Comparison of ENCODE assay signal across 10 cellular contexts in genomic region chr4:185965456-185966384, GRCh38.
DNase-seq lines count a peak whose midpoint lies in the region; ATAC-seq, FAIRE-seq and TF ChIP-seq lines count a peak whose summit lies in the region.
"Had no signal": no experiment of that assay in that cellular context is flagged by ENCODE, and none has a peak within 500 bp of the region (broad histone marks: within the 10 kb centered on the region; RNA-seq: fewer than 3 reads in every experiment).

No MANE protein-coding gene starts in this region.

- no peaks in the 10 kb centered on the region; a peak in 1 of 8 replicates for H3K36me3 ChIP-seq in H1 (ENCODE audit: control insufficient read depth in 2 of 4, insufficient read depth in 4 of 4, low read length in 3 of 4)

- no peaks in the 10 kb centered on the region for H3K23me2 ChIP-seq in H1 (ENCODE audit: low read depth, low read length)

- H3K9me3 Mint-ChIP-seq in stimulated activated memory B cell treated with anti-CD40 and anti-IgM and Interleukin-4, amounts not matched to agents 10 μg/mL and 1 μg/mL and 100 μg/mL, for 72 hours = peaks cover 3% of the 10 kb centered on the region
- peaks cover 12% of the 10 kb centered on the region for H3K9me3 Mint-ChIP-seq in mesothelial cell of epicardium
- H3K9me3 Mint-ChIP-seq: activated naive CD8-positive, alpha-beta T cell treated with anti-CD3 and anti-CD28 coated beads, Interleukin-2, amount 50 U/mL, for 24 hours had no signal

- no peak overlapping the region for H4K91ac ChIP-seq in H1 (replicated peaks; ENCODE audit: insufficient read length, low read length)

- DNase-seq in H1 (ENCODE audit: low read depth in 1 of 2, low spot score in 2 of 2) (no peak), mesothelial cell of epicardium (ENCODE audit: low spot score in 2 of 2, unreplicated experiment in 2 of 2) (no peak), D341Med (ENCODE audit: low spot score) (no peak), HTR-8/SVneo (ENCODE audit: insufficient read length, low spot score) (no peak)
- DNase-seq: activated naive CD8-positive, alpha-beta T cell treated with anti-CD3 and anti-CD28 coated beads, Interleukin-2, amount 50 U/mL, for 24 hours had no signal

- H2AK5ac ChIP-seq in H1 (ENCODE audit: low read depth, low read length) = no peak overlapping the region

- H3K4me3 ChIP-seq in H1 (ENCODE audit: extremely low read depth in 1 of 4, insufficient read depth in 2 of 4, low read depth in 3 of 4, low read length in 4 of 4) = no peak overlapping the region
- H3K4me3 ChIP-seq: SK-N-MC had no signal

- FAIRE-seq in H1 (lab: Jason Lieb, UNC) = no peak
- no peak for FAIRE-seq in HTR-8/SVneo (lab: Jason Lieb, UNC)

- no peak overlapping the region for H3K4me2 ChIP-seq in H1 (ENCODE audit: insufficient read depth in 1 of 2, low read depth in 2 of 2, low read length in 2 of 2)

- no peaks in the 10 kb centered on the region for H3K36me3 Mint-ChIP-seq in stimulated activated memory B cell treated with anti-CD40 and anti-IgM and Interleukin-4, amounts not matched to agents 10 μg/mL and 1 μg/mL and 100 μg/mL, for 72 hours
- no peaks in the 10 kb centered on the region for H3K36me3 Mint-ChIP-seq in mesothelial cell of epicardium

- TF ChIP-seq RAD21 in H1 (IDR thresholded peaks at IDR 0.05 in 1 of 2, conservative IDR thresholded peaks at IDR 0.05 in 1 of 2; ENCODE audit: low read depth in 2 of 2, low read length in 2 of 2) = no peak

- no peak overlapping the region for H4K8ac ChIP-seq in H1 (ENCODE audit: extremely low read depth, insufficient read depth, low read length)

- TF ChIP-seq EP300 in H1 (IDR thresholded peaks at IDR 0.05; ENCODE audit: borderline replicate concordance in 1 of 2, low read depth in 2 of 2, low read length in 2 of 2) = no peak

- H2BK12ac ChIP-seq in H1 (ENCODE audit: low read depth, low read length) = no peak overlapping the region; the same call in 1 of the 2 replicates

- H3K27ac ChIP-seq in H1 (ENCODE audit: low read depth, low read length) = no peak overlapping the region
- H3K27ac ChIP-seq: SK-N-MC had no signal

- no peak overlapping the region for H2BK120ac ChIP-seq in H1 (replicated peaks; ENCODE audit: low read depth, low read length)

- H2AFZ ChIP-seq in H1 (ENCODE audit: low read length) = peak overlapping the region; percentile 77

- H3K4me1 ChIP-seq in H1 (replicated peaks in 1 of 4; ENCODE audit: control insufficient read depth in 3 of 4, insufficient read depth in 4 of 4, low read length in 3 of 4) = no peaks in the 10 kb centered on the region

- TF ChIP-seq CTCF in H1 (IDR thresholded peaks at IDR 0.05; ENCODE audit: control extremely low read depth in 1 of 3, insufficient read depth in 1 of 3, low read depth in 1 of 3, low read length in 3 of 3) (no peak), mesothelial cell of epicardium (IDR thresholded peaks at IDR 0.05; ENCODE audit: unreplicated experiment) (no peak)

- no peaks in the 10 kb centered on the region for H3K79me1 ChIP-seq in H1 (ENCODE audit: low read depth, low read length)

- peaks cover 0 to 9% of the 10 kb centered on the region in 2 experiments; a peak in 1 of 4 replicates for H3K9me3 ChIP-seq in H1 (ENCODE audit: insufficient read depth in 2 of 2, low read depth in 1 of 2, low read length in 1 of 2)

- WGBS in H1 (ENCODE audit: extremely low coverage in 1 of 2, insufficient coverage in 1 of 2, insufficient read length in 1 of 2, insufficient replicate concordance in 2 of 2, low coverage in 1 of 2, low lambda C conversion rate in 2 of 2, missing lambda C conversion rate in 1 of 2), 2 experiments = 86% methylated on average over 15 of the region's 15 CpGs; no CpG with 5 or more reads in 1 of the 2 experiments

- H3K27ac Mint-ChIP-seq in stimulated activated memory B cell treated with anti-CD40 and anti-IgM and Interleukin-4, amounts not matched to agents 10 μg/mL and 1 μg/mL and 100 μg/mL, for 72 hours = peak overlapping the region; percentile 78
- no peak overlapping the region for H3K27ac Mint-ChIP-seq in mesothelial cell of epicardium
- H3K27ac Mint-ChIP-seq: activated naive CD8-positive, alpha-beta T cell treated with anti-CD3 and anti-CD28 coated beads, Interleukin-2, amount 50 U/mL, for 24 hours had no signal

- H3K9ac ChIP-seq in H1 (replicated peaks in 1 of 4; ENCODE audit: extremely low read depth in 1 of 4, low read depth in 3 of 4, low read length in 3 of 4) = no peak overlapping the region

- peak overlapping the region; percentile 19; the same call in 1 of the 2 replicates for H2BK20ac ChIP-seq in H1 (ENCODE audit: low read length)

- H3K18ac ChIP-seq in H1 (ENCODE audit: extremely low read depth, low read length) = no peak overlapping the region

- H3K79me2 ChIP-seq in H1 (ENCODE audit: control insufficient read depth in 1 of 2, insufficient read depth in 2 of 2, low read length in 2 of 2) = no peaks in the 10 kb centered on the region

- no peak overlapping the region for H2BK5ac ChIP-seq in H1 (ENCODE audit: low read depth, low read length)

- no peak overlapping the region for H4K5ac ChIP-seq in H1 (ENCODE audit: insufficient read length, low read depth, low read length)

- ATAC-seq in GM19372 (IDR thresholded peaks at IDR 0.05; ENCODE audit: low read depth, unreplicated experiment) (peak; percentile 81), HG03097 (IDR thresholded peaks at IDR 0.05; ENCODE audit: low FRiP score, unreplicated experiment) (peak; percentile 80), GM21717 (IDR thresholded peaks at IDR 0.05; ENCODE audit: unreplicated experiment) (no peak)
- ATAC-seq in stimulated activated memory B cell treated with anti-CD40 and anti-IgM and Interleukin-4, amounts not matched to agents 10 μg/mL and 1 μg/mL and 100 μg/mL, for 72 hours = peak; percentile 89
- ATAC-seq: activated naive CD8-positive, alpha-beta T cell treated with anti-CD3 and anti-CD28 coated beads, Interleukin-2, amount 50 U/mL, for 24 hours had no signal

- no peak overlapping the region for H3K23ac ChIP-seq in H1 (ENCODE audit: insufficient read length)

- CTCF ChIA-PET in H1 (lab: Charles Lee; ENCODE audit: partially characterized antibody) = interaction anchor here (1.4 kb wide), 1 partner anchor 10 kb away, joined by 5 read pairs; no protein-coding TSS in a partner anchor

- H3K4me1 Mint-ChIP-seq in stimulated activated memory B cell treated with anti-CD40 and anti-IgM and Interleukin-4, amounts not matched to agents 10 μg/mL and 1 μg/mL and 100 μg/mL, for 72 hours = peaks cover 16% of the 10 kb centered on the region
- H3K4me1 Mint-ChIP-seq in mesothelial cell of epicardium = peaks cover 18% of the 10 kb centered on the region
- H3K4me1 Mint-ChIP-seq: activated naive CD8-positive, alpha-beta T cell treated with anti-CD3 and anti-CD28 coated beads, Interleukin-2, amount 50 U/mL, for 24 hours had no signal

- H3K27me3 ChIP-seq in H1 (replicated peaks in 1 of 4; ENCODE audit: control insufficient read depth in 3 of 4, extremely low read depth in 1 of 4, insufficient read depth in 3 of 4, low read length in 3 of 4) = no peaks in the 10 kb centered on the region

- TF ChIP-seq POLR2A in H1 (IDR thresholded peaks at IDR 0.05; ENCODE audit: control extremely low read depth in 1 of 2, low read depth in 2 of 2, low read length in 2 of 2) = no peak

- no peak overlapping the region for H3K4ac ChIP-seq in H1 (replicated peaks; ENCODE audit: insufficient read length, low read depth, low read length)

- H3K14ac ChIP-seq in H1 (ENCODE audit: insufficient read length) = no peak overlapping the region

- no peaks in the 10 kb centered on the region for H4K20me1 ChIP-seq in H1 (replicated peaks in 1 of 2; ENCODE audit: control insufficient read depth in 1 of 2, insufficient read depth in 2 of 2, low read length in 2 of 2)

- POLR2A ChIA-PET in H1 (lab: Charles Lee; ENCODE audit: partially characterized antibody) = no interaction called here

- peak overlapping the region; percentile 15 for H3K4me3 Mint-ChIP-seq in stimulated activated memory B cell treated with anti-CD40 and anti-IgM and Interleukin-4, amounts not matched to agents 10 μg/mL and 1 μg/mL and 100 μg/mL, for 72 hours
- no peak overlapping the region for H3K4me3 Mint-ChIP-seq in mesothelial cell of epicardium
- H3K4me3 Mint-ChIP-seq: activated naive CD8-positive, alpha-beta T cell treated with anti-CD3 and anti-CD28 coated beads, Interleukin-2, amount 50 U/mL, for 24 hours had no signal

- H2BK15ac ChIP-seq in H1 (ENCODE audit: low read length) = no peak overlapping the region

- no peak overlapping the region for H3K56ac ChIP-seq in H1 (replicated peaks; ENCODE audit: insufficient read length, low read depth, low read length)

- no peaks in the 10 kb centered on the region for H3K27me3 Mint-ChIP-seq in stimulated activated memory B cell treated with anti-CD40 and anti-IgM and Interleukin-4, amounts not matched to agents 10 μg/mL and 1 μg/mL and 100 μg/mL, for 72 hours
- H3K27me3 Mint-ChIP-seq in mesothelial cell of epicardium (ENCODE audit: low read depth) = no peaks in the 10 kb centered on the region

TF ChIP-seq in H1, 55 proteins besides CTCF, POLR2A, EP300 and RAD21:
- TF ChIP-seq PHF8 (conservative IDR thresholded peaks at IDR 0.05; ENCODE audit: low read depth, low read length) (no peak), KDM1A (IDR thresholded peaks at IDR 0.05; ENCODE audit: borderline replicate concordance, low read length) (no peak), SRF (IDR thresholded peaks at IDR 0.05; ENCODE audit: low read depth, low read length) (no peak), CBX5 (IDR thresholded peaks at IDR 0.05; ENCODE audit: low read depth, low read length) (no peak), POLR2AphosphoS5 (IDR thresholded peaks at IDR 0.05; ENCODE audit: low read depth, low read length) (no peak), NRF1 (IDR thresholded peaks at IDR 0.05; ENCODE audit: low read depth, low read length) (no peak), FOSL1 (IDR thresholded peaks at IDR 0.05; ENCODE audit: insufficient read depth, low read depth, low read length) (no peak), TBP (IDR thresholded peaks at IDR 0.05; ENCODE audit: low read depth, low read length) (no peak), KDM5A (IDR thresholded peaks at IDR 0.05; ENCODE audit: low read length) (no peak)
TF ChIP-seq in H1: peak in this region for 0.
